ENCODE assay signal across 9 cellular contexts in the genomic region with DNA sequence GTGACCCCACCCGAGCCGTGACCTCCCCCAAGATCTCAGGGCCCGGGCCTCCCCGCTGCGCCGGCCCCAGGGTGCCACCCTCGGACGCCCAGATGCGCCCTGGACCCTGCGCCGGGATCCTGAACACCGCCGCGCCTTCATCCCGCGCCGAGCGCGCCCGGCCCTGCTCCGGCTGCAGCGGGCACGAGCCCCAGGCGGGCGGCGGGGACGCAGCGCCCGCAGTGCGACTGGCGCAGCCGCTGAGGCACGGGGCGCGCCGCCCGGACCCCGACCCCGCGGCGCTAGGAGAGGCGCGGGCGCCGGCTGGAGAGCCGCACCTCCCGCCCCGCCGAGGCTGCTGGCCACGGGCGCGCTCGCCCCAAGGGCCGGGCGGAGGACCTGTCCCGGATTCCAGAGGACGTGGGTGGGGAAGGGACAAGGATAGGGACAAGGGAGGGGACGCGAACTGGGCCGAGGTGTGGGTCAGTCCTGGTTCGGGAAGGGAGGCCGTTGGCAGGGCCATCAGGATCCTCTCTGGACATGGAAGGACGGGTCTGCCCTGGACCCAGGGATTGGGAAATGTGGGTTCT. TPM values are rescaled to one million over a fixed set of nuclear protein-coding genes. Genes with fewer than 3 reads are reported as not detected.
DNase-seq lines count a peak whose midpoint lies in the region; ATAC-seq, FAIRE-seq and TF ChIP-seq lines count a peak whose summit lies in the region.
"Had no signal": no experiment of that assay in that cellular context is flagged by ENCODE, and none has a peak within 500 bp of the region (broad histone marks: within the 10 kb centered on the region; RNA-seq: fewer than 3 reads in every experiment).

No MANE protein-coding gene starts in this region.

- H3K9ac ChIP-seq in H1 (replicated peaks in 1 of 4; ENCODE audit: extremely low read depth in 1 of 4, low read depth in 3 of 4, low read length in 3 of 4), result no peak overlapping the region

- WGBS in H1 (ENCODE audit: extremely low coverage in 1 of 2, insufficient coverage in 1 of 2, insufficient read length in 1 of 2, insufficient replicate concordance in 2 of 2, low coverage in 1 of 2, low lambda C conversion rate in 2 of 2, missing lambda C conversion rate in 1 of 2), 2 experiments, result 3% methylated on average over 13 of the region's 63 CpGs; no CpG with 5 or more reads in 1 of the 2 experiments

- H3K56ac ChIP-seq in H1 (replicated peaks; ENCODE audit: insufficient read length, low read depth, low read length), result no peak overlapping the region

- ATAC-seq in Panc1 (no peak; the same call in 1 of the 2 replicates), HG02970 (IDR thresholded peaks at IDR 0.05; ENCODE audit: low FRiP score, unreplicated experiment) (no peak), HG03442 (IDR thresholded peaks at IDR 0.05; ENCODE audit: unreplicated experiment) (no peak)

- H3K4me2 ChIP-seq in H1 (ENCODE audit: insufficient read depth in 1 of 2, low read depth in 2 of 2, low read length in 2 of 2) (peak overlapping the region; percentile 80 to 96), osteoblast (ENCODE audit: insufficient read depth, low read length) (peak overlapping the region; percentile 73), OCI-LY7 (ENCODE audit: low read length) (no peak overlapping the region)

- H3K36me3 ChIP-seq in Panc1 (ENCODE audit: control insufficient read depth, insufficient read depth, low read length), result no peaks in the 10 kb centered on the region
- H3K36me3 ChIP-seq in H1 (ENCODE audit: control insufficient read depth in 2 of 4, insufficient read depth in 4 of 4, low read length in 3 of 4), result no peaks in the 10 kb centered on the region
- H3K36me3 ChIP-seq in osteoblast (ENCODE audit: insufficient read depth, low read length), result no peaks in the 10 kb centered on the region
- H3K36me3 ChIP-seq in OCI-LY7 (ENCODE audit: insufficient read depth, low read length), result no peaks in the 10 kb centered on the region

- CTCF ChIA-PET in Panc1 (lab: Charles Lee), result no interaction called here
- CTCF ChIA-PET in H1 (lab: Charles Lee; ENCODE audit: partially characterized antibody), result interaction anchor here (1.1 to 2.3 kb wide), 4 partner anchors 11 to 34 kb away, joined by 3 to 13 read pairs (median 6); no protein-coding TSS in a partner anchor
- CTCF ChIA-PET in OCI-LY7 (lab: Charles Lee; ENCODE audit: unreplicated experiment), result no interaction called here

- H3K27ac ChIP-seq in Panc1 (ENCODE audit: low read length), result peak overlapping the region; percentile 93
- H3K27ac ChIP-seq in H1 (ENCODE audit: low read depth, low read length), result no peak overlapping the region
- H3K27ac ChIP-seq in osteoblast (ENCODE audit: low read depth, low read length), result no peak overlapping the region
- no peak overlapping the region for H3K27ac ChIP-seq in OCI-LY7 (ENCODE audit: low read depth, low read length, poor library complexity, severe bottlenecking)

- H2AK5ac ChIP-seq in H1 (ENCODE audit: low read depth, low read length), result no peak overlapping the region

- H2AFZ ChIP-seq in H1 (ENCODE audit: low read length), result peak overlapping the region; percentile 69; the same call in 1 of the 2 replicates
- H2AFZ ChIP-seq in osteoblast (ENCODE audit: low read length), result no peak overlapping the region
- no peak overlapping the region for H2AFZ ChIP-seq in OCI-LY7 (ENCODE audit: low read length)

- no peak overlapping the region for H3K18ac ChIP-seq in H1 (ENCODE audit: extremely low read depth, low read length)

- TF ChIP-seq CTCF in Panc1 (IDR thresholded peaks at IDR 0.05) (no peak), H1 (IDR thresholded peaks at IDR 0.05; ENCODE audit: control extremely low read depth in 1 of 3, insufficient read depth in 1 of 3, low read depth in 1 of 3, low read length in 3 of 3) (no peak), osteoblast (IDR thresholded peaks at IDR 0.05; ENCODE audit: extremely low read depth, low read depth, low read length) (no peak), OCI-LY7 (conservative IDR thresholded peaks at IDR 0.05; ENCODE audit: low read length) (no peak)

- H3K79me1 ChIP-seq in H1 (ENCODE audit: low read depth, low read length), result 0 out of 2 replicates have a peak, but pooled peaks cover under 1% of the 10 kb centered on the region

- POLR2A ChIA-PET in Panc1 (lab: Charles Lee), result no interaction called here
- POLR2A ChIA-PET in H1 (lab: Charles Lee; ENCODE audit: partially characterized antibody), result no interaction called here
- POLR2A ChIA-PET in OCI-LY7 (lab: Charles Lee), result no interaction called here

- H3K23ac ChIP-seq in H1 (ENCODE audit: insufficient read length), result no peak overlapping the region

- no TSS peak for BruUV-seq in Panc1 (replicated peaks; lab: Mats Ljungman, UMichigan)
- BruUV-seq in OCI-LY7 (replicated peaks; lab: Mats Ljungman, UMichigan), result no TSS peak

- intact Hi-C loops in Panc1 (cut with micrococcal nuclease; ENCODE audit: unreplicated experiment) (no loop called here), OCI-LY7 (cut with micrococcal nuclease; ENCODE audit: unreplicated experiment) (no loop called here)

- peak overlapping the region; percentile 77 for H4K8ac ChIP-seq in H1 (ENCODE audit: extremely low read depth, insufficient read depth, low read length)

- H3K27me3 ChIP-seq in Panc1 (ENCODE audit: control insufficient read depth, insufficient read depth, low read length) (no peaks in the 10 kb centered on the region), H1 (replicated peaks in 1 of 4; ENCODE audit: control insufficient read depth in 3 of 4, extremely low read depth in 1 of 4, insufficient read depth in 3 of 4, low read length in 3 of 4) (peaks cover 36 to 69% (median 60%) of the 10 kb centered on the region in 4 experiments), osteoblast (ENCODE audit: insufficient read depth, low read length) (peaks cover 62% of the 10 kb centered on the region)

- H2BK15ac ChIP-seq in H1 (ENCODE audit: low read length), result peak overlapping the region; percentile 72; the same call in 1 of the 2 replicates

- peaks cover 25% of the 10 kb centered on the region for H3K4me1 ChIP-seq in Panc1 (ENCODE audit: control insufficient read depth, insufficient read depth, low read length)
- peaks cover 11 to 33% (median 27%) of the 10 kb centered on the region in 4 experiments for H3K4me1 ChIP-seq in H1 (replicated peaks in 1 of 4; ENCODE audit: control insufficient read depth in 3 of 4, insufficient read depth in 4 of 4, low read length in 3 of 4)
- peaks cover 22% of the 10 kb centered on the region for H3K4me1 ChIP-seq in osteoblast (ENCODE audit: insufficient read depth, low read length)
- peaks cover 31% of the 10 kb centered on the region for H3K4me1 ChIP-seq in OCI-LY7 (ENCODE audit: insufficient read depth, low read length, poor library complexity, severe bottlenecking)

- DNase-seq in COLO668 (lab: John Stamatoyannopoulos, UW; ENCODE audit: unreplicated experiment), result peak; percentile 46
- no peak for DNase-seq in Panc1 (ENCODE audit: low read depth, low spot score)
- DNase-seq in H1 (ENCODE audit: low read depth in 1 of 2, low spot score in 2 of 2), result no peak
- DNase-seq in osteoblast (ENCODE audit: insufficient read length, low spot score, missing footprints), result peak; percentile 85
- no peak for DNase-seq in OCI-LY7 (ENCODE audit: low spot score)
- no peak for DNase-seq in NCI-H1694 treated with DMSO at 0.1 percent for 48 hours (lab: John Stamatoyannopoulos, UW)

- 0 out of 2 replicates have a peak overlapping the region, but pooled peaks have one; percentile 95 for H2BK12ac ChIP-seq in H1 (ENCODE audit: low read depth, low read length)

- TF ChIP-seq RAD21 in H1 (IDR thresholded peaks at IDR 0.05 in 1 of 2, conservative IDR thresholded peaks at IDR 0.05 in 1 of 2; ENCODE audit: low read depth in 2 of 2, low read length in 2 of 2), result no peak

- H4K20me1 ChIP-seq in H1 (replicated peaks in 1 of 2; ENCODE audit: control insufficient read depth in 1 of 2, insufficient read depth in 2 of 2, low read length in 2 of 2), result peaks cover 2 to 9% of the 10 kb centered on the region in 2 experiments
- H4K20me1 ChIP-seq in osteoblast (ENCODE audit: insufficient read depth, low read length), result no peaks in the 10 kb centered on the region
- no peaks in the 10 kb centered on the region for H4K20me1 ChIP-seq in OCI-LY7 (ENCODE audit: insufficient read depth, low read length)

- H3K9me2 ChIP-seq in OCI-LY7 (ENCODE audit: insufficient read depth, low read length), result no peaks in the 10 kb centered on the region

- H3K14ac ChIP-seq in H1 (ENCODE audit: insufficient read length), result no peak overlapping the region

- H3K4ac ChIP-seq in H1 (replicated peaks; ENCODE audit: insufficient read length, low read depth, low read length), result no peak overlapping the region

- no peak overlapping the region for H2BK20ac ChIP-seq in H1 (ENCODE audit: low read length)

- no peak for TF ChIP-seq POLR2A in H1 (IDR thresholded peaks at IDR 0.05; ENCODE audit: control extremely low read depth in 1 of 2, low read depth in 2 of 2, low read length in 2 of 2)

- no peak overlapping the region; the same call in 1 of the 2 replicates for H2BK5ac ChIP-seq in H1 (ENCODE audit: low read depth, low read length)

- no peak for FAIRE-seq in H1 (lab: Jason Lieb, UNC)
- FAIRE-seq: islet of Langerhans had no signal

- TF ChIP-seq EP300 in H1 (IDR thresholded peaks at IDR 0.05; ENCODE audit: borderline replicate concordance in 1 of 2, low read depth in 2 of 2, low read length in 2 of 2), result no peak

- H4K5ac ChIP-seq in H1 (ENCODE audit: insufficient read length, low read depth, low read length), result no peak overlapping the region

- peak overlapping the region; percentile 60 to 74 for H3K4me3 ChIP-seq in Panc1 (ENCODE audit: low read depth in 2 of 2, low read length in 2 of 2)
- peak overlapping the region; percentile 39 to 69 (median 53) for H3K4me3 ChIP-seq in H1 (ENCODE audit: extremely low read depth in 1 of 4, insufficient read depth in 2 of 4, low read depth in 3 of 4, low read length in 4 of 4)
- H3K4me3 ChIP-seq in osteoblast (ENCODE audit: insufficient read depth, low read length), result peak overlapping the region; percentile 76
- H3K4me3 ChIP-seq in OCI-LY7 (ENCODE audit: low read depth, low read length, poor library complexity, severe bottlenecking), result no peak overlapping the region

- in situ Hi-C loops in Panc1 (cut with HindIII; ENCODE audit: low pct_unique_long_range_greater_than_20kb, low sequenced_read_pairs), result no loop called here

- H3K9me3 ChIP-seq in Panc1 (ENCODE audit: control insufficient read depth, insufficient read depth, low read depth, low read length), result no peaks in the 10 kb centered on the region
- no peaks in the 10 kb centered on the region for H3K9me3 ChIP-seq in H1 (ENCODE audit: insufficient read depth in 2 of 2, low read depth in 1 of 2, low read length in 1 of 2)
- H3K9me3 ChIP-seq in osteoblast (ENCODE audit: low read depth, low read length), result no peaks in the 10 kb centered on the region
- H3K9me3 ChIP-seq in OCI-LY7 (ENCODE audit: low read length), result no peaks in the 10 kb centered on the region

- H3K79me2 ChIP-seq in H1 (ENCODE audit: control insufficient read depth in 1 of 2, insufficient read depth in 2 of 2, low read length in 2 of 2) (no peaks in the 10 kb centered on the region), osteoblast (ENCODE audit: insufficient read depth, low read length) (no peaks in the 10 kb centered on the region), OCI-LY7 (ENCODE audit: insufficient read depth, low read depth, low read length) (no peaks in the 10 kb centered on the region)

- no peak overlapping the region for H2BK120ac ChIP-seq in H1 (replicated peaks; ENCODE audit: low read depth, low read length)

- H4K91ac ChIP-seq in H1 (replicated peaks; ENCODE audit: insufficient read length, low read length), result no peak overlapping the region

- H3K23me2 ChIP-seq in H1 (ENCODE audit: low read depth, low read length), result peaks cover 25% of the 10 kb centered on the region

RNA-seq across cellular contexts. Expression of gene ZFYVE28, which starts 1.2 kb away (rescaled TPM):
- total RNA-seq in Panc1 (2021; ENCODE audit: unreplicated experiment) (11.9 TPM), osteoblast (9.7 and 10.5 TPM in 2 replicates), OCI-LY7 (2022) (0.32 TPM in 1 of 2 replicates, not detected in the other)
- 13.0 TPM for polyA plus RNA-seq in Panc1 (2012; ENCODE audit: insufficient read length)
- 3.9 and 4.9 TPM in 2 replicates for total RNA-seq in H1 (2021; fragmentation: NEBNext Ultra II Directional; extraction: Animal tissue kit (Norgen Biotek cat#: 25700))
- polyA plus RNA-seq in H1 (2011; rRNA removed), result 1.7 and 3.1 TPM in 2 replicates
- 2.3 TPM for polyA plus RNA-seq in H1 (2011; cell fraction: cytosol; rRNA removed)
- polyA plus RNA-seq in H1 (2011; cell fraction: nucleus; rRNA removed), result 9.8 TPM
- 1.5 to 2.1 TPM (median 1.9 TPM) in 4 replicates for polyA plus RNA-seq in H1 (2012, experiment 1 of 2)
- 2.0 TPM for polyA plus RNA-seq in H1 (2012, experiment 2 of 2)
- 3.7 TPM for polyA plus RNA-seq in H1 (2013, experiment 1 of 2)
- polyA plus RNA-seq in H1 (2013, experiment 2 of 2), result 3.2 TPM
- polyA minus RNA-seq in H1 (2011; rRNA and poly(A)+ RNA removed), result 1.7 and 2.4 TPM in 2 replicates
- 2.5 TPM for polyA minus RNA-seq in H1 (2011; cell fraction: cytosol; rRNA and poly(A)+ RNA removed)
- polyA minus RNA-seq in H1 (2011; cell fraction: nucleus; rRNA and poly(A)+ RNA removed), result 5.8 TPM
- total RNA-seq in OCI-LY7 (2014; rRNA removed; shearing (Covaris generic)), result 4.8 TPM in 1 of 2 replicates, not detected in the other

RNA-seq across cellular contexts. Expression of gene CFAP99, which starts 1.5 kb away (rescaled TPM):
- 0.33 TPM for total RNA-seq in Panc1 (2021; ENCODE audit: unreplicated experiment)
- 0.21 TPM for polyA plus RNA-seq in Panc1 (2012; ENCODE audit: insufficient read length)
- not detected in 2 replicates for total RNA-seq in H1 (2021; fragmentation: NEBNext Ultra II Directional; extraction: Animal tissue kit (Norgen Biotek cat#: 25700))
- 0.09 TPM in 1 of 2 replicates, not detected in the other for polyA plus RNA-seq in H1 (2011; rRNA removed)
- polyA plus RNA-seq in H1 (2011; cell fraction: cytosol; rRNA removed), result 0.36 TPM
- polyA plus RNA-seq in H1 (2011; cell fraction: nucleus; rRNA removed), result 0.90 TPM
- 0.25 TPM in 1 of 4 replicates, not detected in the others for polyA plus RNA-seq in H1 (2012, experiment 1 of 2)
- not detected for polyA plus RNA-seq in H1 (2012, experiment 2 of 2)
- 0.12 TPM for polyA plus RNA-seq in H1 (2013, experiment 1 of 2)
- polyA plus RNA-seq in H1 (2013, experiment 2 of 2), result 0.13 TPM
- not detected in 2 replicates for polyA minus RNA-seq in H1 (2011; rRNA and poly(A)+ RNA removed)
- polyA minus RNA-seq in H1 (2011; cell fraction: cytosol; rRNA and poly(A)+ RNA removed), result not detected
- not detected for polyA minus RNA-seq in H1 (2011; cell fraction: nucleus; rRNA and poly(A)+ RNA removed)
- total RNA-seq in osteoblast, result under 0.01 TPM in 2 replicates
- total RNA-seq in OCI-LY7 (2014; rRNA removed; shearing (Covaris generic)), result not detected in 2 replicates
- total RNA-seq in OCI-LY7 (2022), result not detected in 2 replicates

RNA-seq across cellular contexts. Expression of gene RNF4, which starts 51.6 kb away (rescaled TPM):
- total RNA-seq in Panc1 (2021; ENCODE audit: unreplicated experiment), result 55.0 TPM
- 59.0 TPM for polyA plus RNA-seq in Panc1 (2012; ENCODE audit: insufficient read length)
- total RNA-seq in H1 (2021; fragmentation: NEBNext Ultra II Directional; extraction: Animal tissue kit (Norgen Biotek cat#: 25700)), result 75.0 and 78.9 TPM in 2 replicates
- polyA plus RNA-seq in H1 (2011; rRNA removed), result 68.2 and 70.5 TPM in 2 replicates
- 87.3 TPM for polyA plus RNA-seq in H1 (2011; cell fraction: cytosol; rRNA removed)
- polyA plus RNA-seq in H1 (2011; cell fraction: nucleus; rRNA removed), result 69.7 TPM
- 60.0 to 63.7 TPM (median 62.1 TPM) in 4 replicates for polyA plus RNA-seq in H1 (2012, experiment 1 of 2)
- polyA plus RNA-seq in H1 (2012, experiment 2 of 2), result 36.0 TPM
- 49.9 TPM for polyA plus RNA-seq in H1 (2013, experiment 1 of 2)
- 51.6 TPM for polyA plus RNA-seq in H1 (2013, experiment 2 of 2)
- polyA minus RNA-seq in H1 (2011; rRNA and poly(A)+ RNA removed), result 98.4 and 122 TPM in 2 replicates
- polyA minus RNA-seq in H1 (2011; cell fraction: cytosol; rRNA and poly(A)+ RNA removed), result 68.6 TPM
- polyA minus RNA-seq in H1 (2011; cell fraction: nucleus; rRNA and poly(A)+ RNA removed), result 76.8 TPM
- total RNA-seq in osteoblast, result 68.8 and 76.0 TPM in 2 replicates
- 63.6 and 65.0 TPM in 2 replicates for total RNA-seq in OCI-LY7 (2014; rRNA removed; shearing (Covaris generic))
- total RNA-seq in OCI-LY7 (2022), result 76.5 and 77.5 TPM in 2 replicates

Comparison
In these comparisons a context has a peak if more than half of its experiments do, and no peak if none do; other contexts are left out.
1. DNase-seq: peak in COLO668 (single experiment) and osteoblast (single experiment); none in Panc1 (single experiment), H1 (0 of 2), OCI-LY7 (single experiment) and NCI-H1694 treated with DMSO at 0.1 percent for 48 hours (single experiment).